Comparison of ENCODE assay signal across 16 cellular contexts in genomic region chr2:43039376-43040080, GRCh38.
DNase-seq lines count a peak whose midpoint lies in the region; ATAC-seq lines count a peak whose summit lies in the region.
"Had no signal": no experiment of that assay in that cellular context is flagged by ENCODE, and none has a peak within 500 bp of the region (broad histone marks: within the 10 kb centered on the region; RNA-seq: fewer than 3 reads in every experiment).

No MANE protein-coding gene starts in this region.

- H3K9me3 Mint-ChIP-seq in activated naive CD8-positive, alpha-beta T cell treated with anti-CD3 and anti-CD28 coated beads, Interleukin-2, amount 50 U/mL, for 24 hours, result no peaks in the 10 kb centered on the region
- no peaks in the 10 kb centered on the region for H3K9me3 Mint-ChIP-seq in activated CD4-positive, alpha-beta memory T cell treated with anti-CD3 and anti-CD28 coated beads, Interleukin-2, amount 10 ng/mL, durations not matched to agents 7 days and 5 days
- H3K9me3 Mint-ChIP-seq: central memory CD8-positive, alpha-beta T cell; WTC11 had no signal

- no peak overlapping the region for H3K4me3 Mint-ChIP-seq in activated naive CD8-positive, alpha-beta T cell treated with anti-CD3 and anti-CD28 coated beads, Interleukin-2, amount 50 U/mL, for 24 hours
- H3K4me3 Mint-ChIP-seq in activated CD4-positive, alpha-beta memory T cell treated with anti-CD3 and anti-CD28 coated beads, Interleukin-2, amount 10 ng/mL, durations not matched to agents 7 days and 5 days, result no peak overlapping the region
- H3K4me3 Mint-ChIP-seq: B cell; central memory CD8-positive, alpha-beta T cell; WTC11 had no signal

- CTCF ChIA-PET in activated CD4-positive, alpha-beta memory T cell treated with anti-CD3 and anti-CD28 coated beads, Interleukin-2, amount 10 ng/mL, durations not matched to agents 7 days and 5 days (lab: Charles Lee), result interaction anchor here (0.6 kb wide), 1 partner anchor 19 kb away, joined by 4 read pairs; no protein-coding TSS in a partner anchor

- H3K27me3 Mint-ChIP-seq in activated naive CD8-positive, alpha-beta T cell treated with anti-CD3 and anti-CD28 coated beads, Interleukin-2, amount 50 U/mL, for 24 hours, result peaks cover 2% of the 10 kb centered on the region
- no peaks in the 10 kb centered on the region for H3K27me3 Mint-ChIP-seq in activated CD4-positive, alpha-beta memory T cell treated with anti-CD3 and anti-CD28 coated beads, Interleukin-2, amount 10 ng/mL, durations not matched to agents 7 days and 5 days
- H3K27me3 Mint-ChIP-seq: central memory CD8-positive, alpha-beta T cell had no signal

- POLR2A ChIA-PET in activated CD4-positive, alpha-beta memory T cell treated with anti-CD3 and anti-CD28 coated beads, Interleukin-2, amount 10 ng/mL, durations not matched to agents 7 days and 5 days (lab: Charles Lee), result no interaction called here

- intact Hi-C loops in sciatic nerve (cut with DNase I), result no loop called here

- peak; percentile 13 for ATAC-seq in activated naive CD8-positive, alpha-beta T cell treated with anti-CD3 and anti-CD28 coated beads, Interleukin-2, amount 50 U/mL, for 24 hours
- ATAC-seq in sciatic nerve, result peak; percentile 40
- ATAC-seq: gastrocnemius medialis, psoas muscle, WTC11 had no signal

- DNase-seq in CD1c-positive myeloid dendritic cell (ENCODE audit: extremely low spot score) (peak; percentile 45), left kidney (ENCODE audit: low read depth, low spot score) (peak; percentile 70), sciatic nerve (ENCODE audit: low spot score) (peak; percentile 49), NCI-H1694 (lab: John Stamatoyannopoulos, UW) (no peak), A172 (ENCODE audit: low spot score) (no peak), cortex of kidney (lab: John Stamatoyannopoulos, UW) (no peak)
- no peak for DNase-seq in activated naive CD8-positive, alpha-beta T cell treated with anti-CD3 and anti-CD28 coated beads, Interleukin-2, amount 50 U/mL, for 24 hours
- DNase-seq in activated CD4-positive, alpha-beta memory T cell treated with anti-CD3 and anti-CD28 coated beads, Interleukin-2, amount 10 ng/mL, durations not matched to agents 7 days and 5 days, result no peak
- DNase-seq: activated CD8-positive, alpha-beta memory T cell treated with anti-CD3 and anti-CD28 coated beads, Interleukin-2, amount 50 U/mL, for 48 hours; activated naive CD4-positive, alpha-beta T cell treated with anti-CD3 and anti-CD28 coated beads, Interleukin-2, amount 50 U/mL, for 16 hours; DMS53; gastrocnemius medialis had no signal

- H3K27ac Mint-ChIP-seq in activated naive CD8-positive, alpha-beta T cell treated with anti-CD3 and anti-CD28 coated beads, Interleukin-2, amount 50 U/mL, for 24 hours, result no peak overlapping the region
- H3K27ac Mint-ChIP-seq in activated CD4-positive, alpha-beta memory T cell treated with anti-CD3 and anti-CD28 coated beads, Interleukin-2, amount 10 ng/mL, durations not matched to agents 7 days and 5 days, result no peak overlapping the region
- H3K27ac Mint-ChIP-seq: B cell had no signal

- no peaks in the 10 kb centered on the region for H3K36me3 Mint-ChIP-seq in activated naive CD8-positive, alpha-beta T cell treated with anti-CD3 and anti-CD28 coated beads, Interleukin-2, amount 50 U/mL, for 24 hours (ENCODE audit: low read depth)
- H3K36me3 Mint-ChIP-seq in activated CD4-positive, alpha-beta memory T cell treated with anti-CD3 and anti-CD28 coated beads, Interleukin-2, amount 10 ng/mL, durations not matched to agents 7 days and 5 days (ENCODE audit: low read depth), result no peaks in the 10 kb centered on the region
- H3K36me3 Mint-ChIP-seq: WTC11 had no signal

- peaks cover 4% of the 10 kb centered on the region for H3K4me1 Mint-ChIP-seq in activated naive CD8-positive, alpha-beta T cell treated with anti-CD3 and anti-CD28 coated beads, Interleukin-2, amount 50 U/mL, for 24 hours
- peaks cover 5% of the 10 kb centered on the region for H3K4me1 Mint-ChIP-seq in activated CD4-positive, alpha-beta memory T cell treated with anti-CD3 and anti-CD28 coated beads, Interleukin-2, amount 10 ng/mL, durations not matched to agents 7 days and 5 days
- H3K4me1 Mint-ChIP-seq: B cell; central memory CD8-positive, alpha-beta T cell had no signal

Comparison
In these comparisons a context has a peak if more than half of its experiments do, and no peak if none do; other contexts are left out.
1. DNase-seq: peak in CD1c-positive myeloid dendritic cell (single experiment), left kidney (single experiment) and sciatic nerve (single experiment); none in activated naive CD8-positive, alpha-beta T cell treated with anti-CD3 and anti-CD28 coated beads, Interleukin-2, amount 50 U/mL, for 24 hours (single experiment), NCI-H1694 (single experiment), A172 (single experiment), cortex of kidney (single experiment) and activated CD4-positive, alpha-beta memory T cell treated with anti-CD3 and anti-CD28 coated beads, Interleukin-2, amount 10 ng/mL, durations not matched to agents 7 days and 5 days (single experiment).